8 cellular contexts compared by ENCODE assay signal in the genomic region with DNA sequence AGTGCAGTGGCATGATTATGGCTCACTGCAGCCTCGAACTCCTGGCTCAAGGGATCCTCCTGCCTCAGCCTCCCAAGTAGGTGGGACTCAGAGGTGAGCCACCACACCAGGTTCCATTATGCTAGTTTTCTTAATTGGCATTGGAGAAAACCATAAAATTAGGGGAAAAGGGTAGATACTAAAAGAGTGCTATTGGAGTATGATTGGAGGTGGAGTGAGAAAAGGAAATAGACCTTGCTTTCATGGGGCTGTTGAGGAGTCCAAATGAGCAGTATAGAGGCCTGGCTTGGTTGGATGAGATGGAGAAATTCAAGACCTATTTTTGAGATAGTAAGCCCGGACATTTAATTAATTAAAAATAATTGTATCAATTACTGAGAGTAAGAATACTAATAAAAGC. TPM values are rescaled to one million over a fixed set of nuclear protein-coding genes. Genes with fewer than 3 reads are reported as not detected.
DNase-seq lines count a peak whose midpoint lies in the region; ATAC-seq and TF ChIP-seq lines count a peak whose summit lies in the region.

No MANE protein-coding gene starts in this region.

- no peaks in the 10 kb centered on the region for H3K27me3 ChIP-seq in sigmoid colon

- H3K27ac ChIP-seq in SK-N-MC: peak overlapping the region; percentile 64; the same call in 1 of the 2 replicates
- H3K27ac ChIP-seq in sigmoid colon: peak overlapping the region; percentile 76 to 82 (median 82)

- peaks cover 0 to 20% (median 11%) of the 10 kb centered on the region in 4 donors for H3K4me1 ChIP-seq in sigmoid colon

- intact Hi-C loops in sigmoid colon (cut with DNase I): loop anchor here (1.0 to 10.0 kb wide), 3 partner anchors 31 to 620 kb away; a partner anchor contains a TSS

- TF ChIP-seq POLR2A in sigmoid colon (IDR thresholded peaks at IDR 0.05): no peak

- H3K9me3 ChIP-seq in SK-N-MC (ENCODE audit: low read depth, low read length): no peaks in the 10 kb centered on the region
- H3K9me3 ChIP-seq in sigmoid colon: no peaks in the 10 kb centered on the region

- WGBS in sigmoid colon, 2 donors: 53 to 64% methylated on average over 2 of the region's 2 CpGs

- peak overlapping the region; percentile 61 for H3K9ac ChIP-seq in SK-N-MC (ENCODE audit: insufficient read length)

- H3K4me3 ChIP-seq in GM12865 (ENCODE audit: low read depth, low read length) (peak overlapping the region; percentile 7; the same call in 1 of the 2 replicates), SK-N-MC (peak overlapping the region; percentile 74), fibroblast of pulmonary artery (replicated peaks; ENCODE audit: low read depth, low read length) (peak overlapping the region; percentile 54), sigmoid colon (peak overlapping the region in 3 of 4 donors; percentile 35 to 95 (median 95))

- H3K36me3 ChIP-seq in SK-N-MC (ENCODE audit: insufficient read depth, low read length) (no peaks in the 10 kb centered on the region), sigmoid colon (peaks cover 0 to 25% (median 0%) of the 10 kb centered on the region in 4 donors)

- no peak for DNase-seq in GM12865 (ENCODE audit: low read depth)
- DNase-seq in SK-N-MC (ENCODE audit: low read depth, low spot score): no peak
- DNase-seq in fibroblast of pulmonary artery (ENCODE audit: low read depth): no peak
- no peak for DNase-seq in sigmoid colon
- DNase-seq in stimulated activated CD4-positive, alpha-beta T cell treated with anti-CD3 and anti-CD28 coated beads, Interleukin-4, amount 100 ng/mL, for 24 hours: no peak
- no peak for DNase-seq in NCI-H446 (lab: John Stamatoyannopoulos, UW)

- no peak for TF ChIP-seq CTCF in GM12865 (IDR thresholded peaks at IDR 0.05; ENCODE audit: insufficient read depth, low read depth, low read length, missing control alignments)
- no peak for TF ChIP-seq CTCF in fibroblast of pulmonary artery (IDR thresholded peaks at IDR 0.05; ENCODE audit: low read length, missing control alignments)
- no peak for TF ChIP-seq CTCF in sigmoid colon (IDR thresholded peaks at IDR 0.05)

- TF ChIP-seq EP300 in sigmoid colon (IDR thresholded peaks at IDR 0.05): no peak

- no peak for ATAC-seq in HG03521 (IDR thresholded peaks at IDR 0.05; ENCODE audit: unreplicated experiment)
- no peak for ATAC-seq in HG03571 (IDR thresholded peaks at IDR 0.05; ENCODE audit: unreplicated experiment)

RNA-seq across cellular contexts. Expression of a gene that starts 0.9 kb away (rescaled TPM):
- 10 to 100 TPM; 11.7 to 19.4 (median 12.7) TPM for total RNA-seq in sigmoid colon
- 1 to 10 TPM; 3.9 to 7.8 (median 4.2) TPM for polyA plus RNA-seq in sigmoid colon

RNA-seq across cellular contexts. Expression of a gene that starts 32.3 kb away (rescaled TPM):
- 1 to 10 TPM; 3.8 to 7.2 (median 6.6) TPM for total RNA-seq in sigmoid colon
- polyA plus RNA-seq in sigmoid colon: 10 to 100 TPM; 14.4 to 23.3 (median 18.5) TPM

RNA-seq across cellular contexts. Expression of a gene that starts 43.4 kb away (rescaled TPM):
- total RNA-seq in sigmoid colon: 10 to 100 TPM; 21.8 to 34.5 (median 25.7) TPM
- polyA plus RNA-seq in sigmoid colon: 10 to 100 TPM in 1 of 3 donors, 1 to 10 TPM in 2; 4.4 to 14.9 (median 5.4) TPM

Comparison
In these comparisons a context has a peak if more than half of its experiments do, and no peak if none do; other contexts are left out.
1. H3K4me3 ChIP-seq: peak in every context shown above with its lines; median percentile 95 in sigmoid colon; 74 in SK-N-MC; 54 in fibroblast of pulmonary artery; 7 in GM12865.